Comparison of ENCODE assay signal across 8 cellular contexts in genomic region chr3:28326458-28326926, GRCh38. TPM values are rescaled to one million over a fixed set of nuclear protein-coding genes. Genes with fewer than 3 reads are reported as not detected.
DNase-seq lines count a peak whose midpoint lies in the region; ATAC-seq and TF ChIP-seq lines count a peak whose summit lies in the region.

No MANE protein-coding gene starts in this region.

- peaks cover 7% of the 10 kb centered on the region for H3K4me1 Mint-ChIP-seq in chondrocyte (ENCODE audit: low read depth)
- H3K4me1 Mint-ChIP-seq in type B pancreatic cell (ENCODE audit: unreplicated experiment) = no peaks in the 10 kb centered on the region

- H3K27me3 Mint-ChIP-seq in chondrocyte (ENCODE audit: low read depth) = no peaks in the 10 kb centered on the region
- H3K27me3 Mint-ChIP-seq in type B pancreatic cell = no peaks in the 10 kb centered on the region

- H3K27ac Mint-ChIP-seq in chondrocyte (ENCODE audit: unreplicated experiment) = peak overlapping the region; percentile 36
- H3K27ac Mint-ChIP-seq in type B pancreatic cell = no peak overlapping the region

- no peak for TF ChIP-seq CTCF in chondrocyte (IDR thresholded peaks at IDR 0.05)
- no peak for TF ChIP-seq CTCF in type B pancreatic cell (conservative IDR thresholded peaks at IDR 0.05)

- H3K9me3 Mint-ChIP-seq in chondrocyte (ENCODE audit: low read depth) = no peaks in the 10 kb centered on the region
- H3K9me3 Mint-ChIP-seq in type B pancreatic cell = no peaks in the 10 kb centered on the region

- peak; percentile 91 for DNase-seq in Jurkat, Clone E6-1 (ENCODE audit: low read depth, low spot score)
- no peak for DNase-seq in chondrocyte (ENCODE audit: low spot score)
- no peak for DNase-seq in DMS114 treated with DMSO at 0.1 percent for 48 hours (lab: John Stamatoyannopoulos, UW; ENCODE audit: unreplicated experiment)
- DNase-seq in pons (ENCODE audit: low spot score) = no peak
- DNase-seq in DMS79 treated with DMSO at 0.1 percent for 48 hours (lab: John Stamatoyannopoulos, UW) = no peak
- no peak for DNase-seq in type B pancreatic cell (ENCODE audit: extremely low spot score, unreplicated experiment)

- H3K4me3 Mint-ChIP-seq in chondrocyte (ENCODE audit: unreplicated experiment) = no peak overlapping the region
- H3K4me3 Mint-ChIP-seq in type B pancreatic cell = no peak overlapping the region

- H3K36me3 Mint-ChIP-seq in chondrocyte (ENCODE audit: low read depth) (peaks cover 15% of the 10 kb centered on the region), type B pancreatic cell (peaks cover 4% of the 10 kb centered on the region)

- H3K4me3 ChIP-seq in Jurkat, Clone E6-1 (ENCODE audit: low read length) = no peak overlapping the region

- ATAC-seq in GM18498 (IDR thresholded peaks at IDR 0.05; ENCODE audit: unreplicated experiment) (peak; percentile 90), GM21529 (IDR thresholded peaks at IDR 0.05; ENCODE audit: unreplicated experiment) (peak; percentile 75)

RNA-seq across cellular contexts. Expression of gene ZCWPW2, which starts 22.0 kb away (rescaled TPM):
- 0.85 TPM for polyA plus RNA-seq in Jurkat, Clone E6-1 (2012; ENCODE audit: insufficient read depth, insufficient read length)
- 1.1 to 2.1 TPM (median 1.8 TPM) in 3 replicates for total RNA-seq in chondrocyte
- 0.71 and 0.99 TPM in 2 replicates for total RNA-seq in type B pancreatic cell (ENCODE audit: low replicate concordance)

RNA-seq across cellular contexts. Expression of gene AZI2, which starts 22.1 kb away (rescaled TPM):
- polyA plus RNA-seq in Jurkat, Clone E6-1 (2012; ENCODE audit: insufficient read depth, insufficient read length) = 63.3 TPM
- 77.8 to 80.6 TPM (median 79.4 TPM) in 3 replicates for total RNA-seq in chondrocyte
- 54.0 and 59.4 TPM in 2 replicates for total RNA-seq in type B pancreatic cell (ENCODE audit: low replicate concordance)
